11 cellular contexts compared by ENCODE assay signal in the genomic region with DNA sequence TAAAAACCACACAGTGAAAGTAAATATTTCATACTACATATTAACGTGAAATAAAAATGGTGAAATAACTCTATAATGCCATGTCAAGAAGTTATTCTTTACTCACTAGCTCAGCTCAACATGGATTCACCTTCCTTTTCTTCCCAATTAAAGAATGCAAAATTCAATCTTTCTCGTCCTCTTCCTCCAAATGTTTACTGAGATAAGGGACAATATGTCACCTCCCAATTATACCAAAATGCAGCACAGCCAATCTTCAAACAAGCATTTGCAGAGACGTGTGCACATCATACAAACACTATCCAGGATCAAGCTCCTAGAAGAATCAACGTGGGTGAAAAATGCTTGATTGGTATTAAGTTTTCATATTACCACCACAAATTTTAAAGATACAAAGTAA. TPM values are rescaled to one million over a fixed set of nuclear protein-coding genes. Genes with fewer than 3 reads are reported as not detected.
DNase-seq lines count a peak whose midpoint lies in the region; ATAC-seq, FAIRE-seq and TF ChIP-seq lines count a peak whose summit lies in the region.
"Had no signal": no experiment of that assay in that cellular context is flagged by ENCODE, and none has a peak within 500 bp of the region (broad histone marks: within the 10 kb centered on the region; RNA-seq: fewer than 3 reads in every experiment).

No MANE protein-coding gene starts in this region.

- POLR2A ChIA-PET in HepG2 (lab: Yijun Ruan, JAX): interaction anchor here (1.0 kb wide), 1 partner anchor 24 kb away, joined by 3 read pairs; no protein-coding TSS in a partner anchor

- no TSS peak for BruUV-seq in HepG2 (replicated peaks; lab: Mats Ljungman, UMichigan)

- peak overlapping the region; percentile 95 to 100 for H3K27ac Mint-ChIP-seq in activated naive CD4-positive, alpha-beta T cell treated with anti-CD3 and anti-CD28 coated beads, Interleukin-2, amount 50 U/mL, for 72 hours

- in situ Hi-C loops in HepG2 (cut with HindIII; ENCODE audit: extremely low pct_ligation_motif_present, low pct_unique_long_range_greater_than_20kb): no loop called here

- H3K27me3 ChIP-seq in liver (ENCODE audit: control insufficient read depth in 4 of 4, insufficient read depth in 4 of 4, low read length in 3 of 4): no peaks in the 10 kb centered on the region
- no peaks in the 10 kb centered on the region for H3K27me3 ChIP-seq in HepG2 (ENCODE audit: control insufficient read depth in 1 of 2, insufficient read depth in 2 of 2, low read length in 2 of 2)
- H3K27me3 ChIP-seq in lower lobe of right lung (ENCODE audit: low read depth): no peaks in the 10 kb centered on the region

- intact Hi-C loops in HepG2 (cut with micrococcal nuclease; ENCODE audit: unreplicated experiment) (no loop called here), lower lobe of right lung (cut with DNase I) (no loop called here)

- peak overlapping the region in 1 of 2 donors; percentile 53 for H3K9ac ChIP-seq in liver (ENCODE audit: low read depth in 1 of 2, low read length in 2 of 2)
- no peak overlapping the region for H3K9ac ChIP-seq in HepG2 (ENCODE audit: insufficient read depth, low read depth, low read length)

- CTCF ChIA-PET in HepG2 (lab: Yijun Ruan, JAX; ENCODE audit: low intra/inter-chr PET ratio, low total read pairs): no interaction called here

- no peak overlapping the region for H3K4me2 ChIP-seq in HepG2 (ENCODE audit: low read depth, low read length)

- TF ChIP-seq EP300 in HepG2 (IDR thresholded peaks at IDR 0.05; ENCODE audit: low read depth in 2 of 2, low read length in 2 of 2): no peak
- no peak for TF ChIP-seq EP300 in HepG2 (CRISPR knock-in tag; IDR thresholded peaks at IDR 0.05; ENCODE audit: borderline replicate concordance)

- H3K4me1 ChIP-seq in liver (ENCODE audit: control insufficient read depth in 4 of 4, insufficient read depth in 4 of 4, low read length in 3 of 4) (peaks cover 13 to 64% (median 57%) of the 10 kb centered on the region in 4 donors), HepG2 (ENCODE audit: insufficient read depth, low read length) (peaks cover 81% of the 10 kb centered on the region), lower lobe of right lung (peaks cover 100% of the 10 kb centered on the region), urinary bladder (ENCODE audit: insufficient read depth) (peaks cover 2% of the 10 kb centered on the region)

- H2AFZ ChIP-seq in HepG2 (ENCODE audit: low read length): no peak overlapping the region

- H3K36me3 ChIP-seq in liver (ENCODE audit: control insufficient read depth in 4 of 4, insufficient read depth in 3 of 4, low read depth in 1 of 4, low read length in 3 of 4): no peaks in the 10 kb centered on the region
- H3K36me3 ChIP-seq in HepG2 (replicated peaks in 1 of 2; ENCODE audit: control insufficient read depth in 1 of 2, insufficient read depth in 2 of 2, low read length in 2 of 2): 0 out of 5 replicates have a peak, but pooled peaks cover 0 to 2% of the 10 kb centered on the region in 2 experiments
- no peaks in the 10 kb centered on the region for H3K36me3 ChIP-seq in lower lobe of right lung
- H3K36me3 ChIP-seq in urinary bladder (ENCODE audit: insufficient read depth): no peaks in the 10 kb centered on the region

- peak overlapping the region; percentile 4 to 53 for H3K27ac ChIP-seq in liver (ENCODE audit: low read depth in 1 of 2, low read length in 2 of 2)
- H3K27ac ChIP-seq in HepG2 (ENCODE audit: extremely low read length, insufficient read depth, low read length): no peak overlapping the region
- peak overlapping the region; percentile 7 for H3K27ac ChIP-seq in lower lobe of right lung
- H3K27ac ChIP-seq in urinary bladder (ENCODE audit: low read depth): peak overlapping the region; percentile 23

- no peak for FAIRE-seq in HepG2 (lab: Jason Lieb, UNC)
- FAIRE-seq: TTC549 had no signal

- H3K9me3 Mint-ChIP-seq in activated naive CD4-positive, alpha-beta T cell treated with anti-CD3 and anti-CD28 coated beads, Interleukin-2, amount 50 U/mL, for 72 hours: no peaks in the 10 kb centered on the region

- peaks cover 94% of the 10 kb centered on the region for H3K79me2 ChIP-seq in HepG2 (ENCODE audit: insufficient read depth, low read length)

- H3K4me3 ChIP-seq in liver (ENCODE audit: low read depth in 1 of 3, low read length in 3 of 3) (no peak overlapping the region), HepG2 (replicated peaks in 1 of 3; ENCODE audit: insufficient read depth in 1 of 3, low read depth in 2 of 3, low read length in 3 of 3) (no peak overlapping the region), lower lobe of right lung (no peak overlapping the region), urinary bladder (ENCODE audit: low read depth, low read length) (no peak overlapping the region)

- H4K20me1 ChIP-seq in HepG2 (ENCODE audit: insufficient read depth, low read length): peaks cover 90% of the 10 kb centered on the region

- TF ChIP-seq RAD21 in liver (IDR thresholded peaks at IDR 0.05) (no peak), HepG2 (CRISPR knock-in tag; IDR thresholded peaks at IDR 0.05) (no peak)

- H3K9me3 ChIP-seq in liver (ENCODE audit: control insufficient read depth in 4 of 4, low read length in 3 of 4): no peaks in the 10 kb centered on the region
- H3K9me3 ChIP-seq in HepG2 (ENCODE audit: low read length): no peaks in the 10 kb centered on the region
- no peaks in the 10 kb centered on the region for H3K9me3 ChIP-seq in lower lobe of right lung

- TF ChIP-seq CTCF in liver (IDR thresholded peaks at IDR 0.05; ENCODE audit: low read depth, low read length, missing input control) (no peak), HepG2 (CRISPR knock-in tag; IDR thresholded peaks at IDR 0.05) (no peak), lower lobe of right lung (IDR thresholded peaks at IDR 0.05) (no peak)

- no peak for DNase-seq in HepG2 (ENCODE audit: low spot score)
- DNase-seq in activated naive CD4-positive, alpha-beta T cell treated with anti-CD3 and anti-CD28 coated beads, Interleukin-2, amount 50 U/mL, for 72 hours (ENCODE audit: low spot score in 2 of 2): no peak
- DNase-seq in lower lobe of right lung: no peak
- DNase-seq in UCSD-AML1 (lab: John Stamatoyannopoulos, UW; ENCODE audit: unreplicated experiment): no peak
- no peak for DNase-seq in stimulated activated CD4-positive, alpha-beta T cell treated with anti-CD3 and anti-CD28 coated beads, Interleukin-2, amount 100 ng/mL, for 24 hours
- no peak for DNase-seq in mucosa of gallbladder (ENCODE audit: low spot score)
- DNase-seq: NCI-H2029 treated with DMSO at 0.1 percent for 48 hours had no signal

- TF ChIP-seq POLR2A in HepG2 (IDR thresholded peaks at IDR 0.05; ENCODE audit: insufficient read depth in 1 of 2, low read depth in 2 of 2, low read length in 2 of 2): no peak

- 55% methylated on average over 4 of the region's 4 CpGs for WGBS in liver
- 84% methylated on average over 4 of the region's 4 CpGs for WGBS in HepG2 (ENCODE audit: low lambda C conversion rate)
- 35% methylated on average over 4 of the region's 4 CpGs for WGBS in urinary bladder

- ATAC-seq in HepG2 (no peak), lower lobe of right lung (no peak)
- ATAC-seq in activated naive CD4-positive, alpha-beta T cell treated with anti-CD3 and anti-CD28 coated beads, Interleukin-2, amount 50 U/mL, for 72 hours: no peak
- ATAC-seq: left lobe of liver had no signal

- peaks cover 6 to 40% of the 10 kb centered on the region in 2 donors for H3K36me3 Mint-ChIP-seq in activated naive CD4-positive, alpha-beta T cell treated with anti-CD3 and anti-CD28 coated beads, Interleukin-2, amount 50 U/mL, for 72 hours

TF ChIP-seq in liver, 16 proteins besides CTCF, POLR2A, EP300 and RAD21:
- TF ChIP-seq FOXA1 (IDR thresholded peaks at IDR 0.05) (no peak), RXRA (IDR thresholded peaks at IDR 0.05) (no peak), SP1 (IDR thresholded peaks at IDR 0.05) (no peak)
- TF ChIP-seq, protein P1, sequence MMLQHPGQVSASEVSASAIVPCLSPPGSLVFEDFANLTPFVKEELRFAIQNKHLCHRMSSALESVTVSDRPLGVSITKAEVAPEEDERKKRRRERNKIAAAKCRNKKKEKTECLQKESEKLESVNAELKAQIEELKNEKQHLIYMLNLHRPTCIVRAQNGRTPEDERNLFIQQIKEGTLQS (IDR thresholded peaks at IDR 0.05): no peak
TF ChIP-seq in liver: peak in this region for 0.

TF ChIP-seq in HepG2, 621 proteins besides CTCF, POLR2A, EP300 and RAD21 (continues in another document):
- no peak for TF ChIP-seq ZNF746 (CRISPR knock-in tag; IDR thresholded peaks at IDR 0.05)

RNA-seq across cellular contexts. Expression of a gene that starts 7.3 kb away (rescaled TPM):
- total RNA-seq in liver (10 to 100 TPM; 74.4 to 98.1 TPM), HepG2 (2016; rRNA removed; fragmentation: Illumina TruSeq; extraction: Trizol) (225 and 284 TPM in 2 replicates), lower lobe of right lung (205 TPM), urinary bladder (462 TPM), mucosa of gallbladder (274 TPM)
- polyA plus RNA-seq in liver (10 to 100 TPM; 47.7 to 69.3 TPM), HepG2 (2011; rRNA removed) (133 and 173 TPM in 2 replicates), urinary bladder (118 TPM)
- 369 and 408 TPM in 2 replicates for total RNA-seq in HepG2 (2016; cell fraction: cytosol; rRNA removed; fragmentation: Illumina TruSeq; extraction: Trizol; ENCODE audit: low read depth)
- 221 and 292 TPM in 2 replicates for total RNA-seq in HepG2 (2016; cell fraction: insoluble cytoplasmic fraction; rRNA removed; fragmentation: Illumina TruSeq; extraction: Trizol)
- 422 and 446 TPM in 2 replicates for total RNA-seq in HepG2 (2016; cell fraction: membrane; rRNA removed; fragmentation: Illumina TruSeq; extraction: Trizol)
- total RNA-seq in HepG2 (2016; cell fraction: nucleus; rRNA removed; fragmentation: Illumina TruSeq; extraction: Trizol): 70.1 and 106 TPM in 2 replicates
- polyA plus RNA-seq in HepG2 (2011; cell fraction: cytosol; rRNA removed): 32.3 and 61.4 TPM in 2 replicates
- 11.8 and 23.9 TPM in 2 replicates for polyA plus RNA-seq in HepG2 (2011; cell fraction: nucleus; rRNA removed)
- polyA plus RNA-seq in HepG2 (2012): 117 and 164 TPM in 2 replicates
- polyA plus RNA-seq in HepG2 (2016; cell fraction: cytosol; fragmentation: Illumina TruSeq; extraction: Trizol; ENCODE audit: low read depth): 182 and 192 TPM in 2 replicates
- 288 and 291 TPM in 2 replicates for polyA plus RNA-seq in HepG2 (2016; cell fraction: insoluble cytoplasmic fraction; fragmentation: Illumina TruSeq; extraction: Trizol; ENCODE audit: low read depth)
- polyA plus RNA-seq in HepG2 (2016; cell fraction: membrane; fragmentation: Illumina TruSeq; extraction: Trizol; ENCODE audit: low read depth): 288 and 296 TPM in 2 replicates
- polyA plus RNA-seq in HepG2 (2016; cell fraction: nucleus; fragmentation: Illumina TruSeq; extraction: Trizol; ENCODE audit: insufficient read depth, low read depth): 121 and 131 TPM in 2 replicates
- polyA minus RNA-seq in HepG2 (2011; rRNA and poly(A)+ RNA removed; ENCODE audit: low replicate concordance): 228 and 834 TPM in 2 replicates
- 120 and 150 TPM in 2 replicates for polyA minus RNA-seq in HepG2 (2011; cell fraction: cytosol; rRNA and poly(A)+ RNA removed)
- polyA minus RNA-seq in HepG2 (2011; cell fraction: nucleus; rRNA and poly(A)+ RNA removed): 43.0 and 80.8 TPM in 2 replicates
- 100 to 1,000 TPM; 216 to 408 TPM for total RNA-seq in activated naive CD4-positive, alpha-beta T cell treated with anti-CD3 and anti-CD28 coated beads, Interleukin-2, amount 50 U/mL, for 72 hours
